8 cellular contexts compared by ENCODE assay signal in the genomic region with DNA sequence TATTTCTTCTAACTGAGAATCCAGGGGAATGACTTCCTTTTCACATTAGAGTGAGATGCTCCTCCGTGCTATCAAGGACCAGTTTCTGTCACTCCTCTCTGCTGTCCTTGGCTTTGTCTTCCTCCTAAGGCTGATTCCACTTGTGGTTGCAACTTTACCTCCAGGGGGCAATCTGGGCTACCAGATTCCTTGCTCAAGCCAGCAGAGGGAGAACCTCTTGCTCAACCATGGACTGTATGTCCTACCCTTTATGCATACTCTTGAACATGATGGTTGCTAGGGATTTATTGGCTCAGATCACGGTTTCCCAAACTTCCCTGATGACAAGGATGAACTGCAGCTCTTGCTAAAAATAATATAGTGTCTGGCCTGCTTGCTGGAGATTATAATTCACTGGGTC. TPM values are rescaled to one million over a fixed set of nuclear protein-coding genes. Genes with fewer than 3 reads are reported as not detected.
DNase-seq lines count a peak whose midpoint lies in the region; ATAC-seq and TF ChIP-seq lines count a peak whose summit lies in the region.

No MANE protein-coding gene starts in this region.

- no peak overlapping the region for H4K91ac ChIP-seq in IMR-90 (ENCODE audit: insufficient read depth, low read depth, low read length)

- H3K27ac ChIP-seq in IMR-90 (ENCODE audit: insufficient read depth, low read length) (no peak overlapping the region), thoracic aorta (no peak overlapping the region)

- intact Hi-C loops in IMR-90 (cut with micrococcal nuclease): no loop called here
- intact Hi-C loops in activated CD4-positive, alpha-beta memory T cell treated with anti-CD3 and anti-CD28 coated beads for 36 hours (cut with micrococcal nuclease): no loop called here

- H3K23ac ChIP-seq in IMR-90 (ENCODE audit: low read depth, low read length): no peak overlapping the region

- no peak overlapping the region for H3K14ac ChIP-seq in IMR-90 (replicated peaks; ENCODE audit: low read depth, low read length)

- no peak for TF ChIP-seq POLR2A in IMR-90 (IDR thresholded peaks at IDR 0.05; ENCODE audit: low read depth, low read length)

- dilution Hi-C loops in IMR-90 (cut with HindIII; ENCODE audit: low sequenced_read_pairs, unreplicated experiment): no loop called here

- H4K20me1 ChIP-seq in IMR-90 (ENCODE audit: insufficient read depth, low read length): no peaks in the 10 kb centered on the region

- CTCF ChIA-PET in IMR-90 (lab: Yijun Ruan, JAX): no interaction called here
- CTCF ChIA-PET in activated CD4-positive, alpha-beta memory T cell treated with anti-CD3 and anti-CD28 coated beads for 36 hours (lab: Charles Lee): interaction anchor here (0.6 kb wide), 1 partner anchor 80 kb away, joined by 3 read pairs; no protein-coding TSS in a partner anchor

- H3K4me1 Mint-ChIP-seq in activated CD4-positive, alpha-beta memory T cell treated with anti-CD3 and anti-CD28 coated beads for 36 hours (ENCODE audit: low read depth): peaks cover 8% of the 10 kb centered on the region

- no peak overlapping the region for H3K18ac ChIP-seq in IMR-90 (ENCODE audit: low read depth, low read length)

- H3K27ac Mint-ChIP-seq in activated CD4-positive, alpha-beta memory T cell treated with anti-CD3 and anti-CD28 coated beads for 36 hours: no peak overlapping the region

- POLR2A ChIA-PET in IMR-90 (lab: Charles Lee; ENCODE audit: unreplicated experiment): no interaction called here
- POLR2A ChIA-PET in activated CD4-positive, alpha-beta memory T cell treated with anti-CD3 and anti-CD28 coated beads for 36 hours (lab: Charles Lee): interaction anchor here (0.6 kb wide), 1 partner anchor 505 kb away, joined by 3 read pairs; no protein-coding TSS in a partner anchor

- no peak overlapping the region for H4K5ac ChIP-seq in IMR-90 (ENCODE audit: low read depth, low read length)

- H3K4me3 ChIP-seq in IMR-90 (ENCODE audit: insufficient read depth, low read depth, low read length) (no peak overlapping the region), thoracic aorta (no peak overlapping the region)

- H2BK120ac ChIP-seq in IMR-90 (ENCODE audit: low read depth, low read length): no peak overlapping the region

- WGBS in IMR-90 (ENCODE audit: extremely low coverage in 2 of 2, insufficient read length in 1 of 2), 2 experiments: 83% methylated on average over 1 of the region's 2 CpGs; no CpG with 5 or more reads in 1 of the 2 experiments

- H3K4me1 ChIP-seq in IMR-90 (ENCODE audit: control insufficient read depth, insufficient read depth, low read length): no peaks in the 10 kb centered on the region
- peaks cover 0 to 6% of the 10 kb centered on the region in 2 donors for H3K4me1 ChIP-seq in thoracic aorta (ENCODE audit: control insufficient read depth in 1 of 2, low read depth in 2 of 2)

- H3K36me3 ChIP-seq in IMR-90 (ENCODE audit: control insufficient read depth, insufficient read depth, low read length) (peaks cover 7% of the 10 kb centered on the region), thoracic aorta (no peaks in the 10 kb centered on the region)

- H3K56ac ChIP-seq in IMR-90 (ENCODE audit: extremely low read depth, insufficient read depth, low read length): no peak overlapping the region

- H2AFZ ChIP-seq in IMR-90 (replicated peaks; ENCODE audit: low read length, poor library complexity): no peak overlapping the region

- TF ChIP-seq CTCF in IMR-90 (conservative IDR thresholded peaks at IDR 0.05; ENCODE audit: low read depth, low read length) (peak; percentile 74), thoracic aorta (IDR thresholded peaks at IDR 0.05) (peak; percentile 41)

- no peak overlapping the region for H3K4ac ChIP-seq in IMR-90 (ENCODE audit: low read depth, low read length)

- H3K9me3 Mint-ChIP-seq in activated CD4-positive, alpha-beta memory T cell treated with anti-CD3 and anti-CD28 coated beads for 36 hours: no peaks in the 10 kb centered on the region

- TF ChIP-seq RAD21 in IMR-90 (IDR thresholded peaks at IDR 0.05; ENCODE audit: low read length): peak; percentile 55

- no peak overlapping the region for H2AK9ac ChIP-seq in IMR-90 (replicated peaks; ENCODE audit: low read depth, low read length, poor library complexity)

- no peaks in the 10 kb centered on the region for H3K27me3 Mint-ChIP-seq in activated CD4-positive, alpha-beta memory T cell treated with anti-CD3 and anti-CD28 coated beads for 36 hours

- no peak overlapping the region for H2BK15ac ChIP-seq in IMR-90 (ENCODE audit: low read depth, low read length)

- H3K4me2 ChIP-seq in IMR-90 (ENCODE audit: low read depth, low read length): no peak overlapping the region

- H3K79me1 ChIP-seq in IMR-90 (ENCODE audit: low read depth in 1 of 2, low read length in 2 of 2): peaks cover 2 to 13% of the 10 kb centered on the region in 2 experiments; a peak in 3 of 4 replicates

- H4K8ac ChIP-seq in IMR-90 (ENCODE audit: low read depth in 2 of 2, low read length in 2 of 2): no peak overlapping the region

- H2AK5ac ChIP-seq in IMR-90 (ENCODE audit: low read depth, low read length): no peak overlapping the region

- peaks cover 4% of the 10 kb centered on the region; the same call in 1 of the 2 replicates for H3K9me1 ChIP-seq in IMR-90 (ENCODE audit: insufficient read depth, low read length)

- H3K36me3 Mint-ChIP-seq in activated CD4-positive, alpha-beta memory T cell treated with anti-CD3 and anti-CD28 coated beads for 36 hours: peaks cover 24% of the 10 kb centered on the region

- DNase-seq in Daoy (ENCODE audit: low read depth): peak; percentile 54
- peak; percentile 64 for DNase-seq in IMR-90
- peak; percentile 50 for DNase-seq in glomerular visceral epithelial cell (ENCODE audit: extremely low spot score)
- DNase-seq in thoracic aorta (ENCODE audit: low spot score): no peak
- no peak for DNase-seq in NCI-H128 (lab: John Stamatoyannopoulos, UW; ENCODE audit: unreplicated experiment)
- no peak for DNase-seq in stimulated activated naive CD4-positive, alpha-beta T cell treated with Interleukin-2 at 50 U/mL for 16 hours (lab: John Stamatoyannopoulos, UW)
- no peak for DNase-seq in activated CD4-positive, alpha-beta memory T cell treated with anti-CD3 and anti-CD28 coated beads for 36 hours

- H3K9me3 ChIP-seq in IMR-90 (ENCODE audit: control insufficient read depth, insufficient read depth, low read length) (no peaks in the 10 kb centered on the region), thoracic aorta (no peaks in the 10 kb centered on the region)

- H3K27me3 ChIP-seq in IMR-90 (ENCODE audit: control insufficient read depth, insufficient read depth, low read length) (no peaks in the 10 kb centered on the region), thoracic aorta (replicated peaks; ENCODE audit: insufficient read depth) (no peaks in the 10 kb centered on the region)

- no peak overlapping the region for H3K4me3 Mint-ChIP-seq in activated CD4-positive, alpha-beta memory T cell treated with anti-CD3 and anti-CD28 coated beads for 36 hours

- ATAC-seq in IMR-90 (ENCODE audit: low read depth): peak; percentile 73
- peak; percentile 94 for ATAC-seq in SK-N-SH treated with all-trans-retinoic acid at 6 μM for 48 hours
- no peak for ATAC-seq in thoracic aorta (ENCODE audit: insufficient number of reproducible peaks, low FRiP score, low read depth)

- H3K9ac ChIP-seq in IMR-90 (ENCODE audit: low read depth, low read length): no peak overlapping the region

- no TSS peak for BruUV-seq in IMR-90 (replicated peaks; lab: Mats Ljungman, UMichigan)

- no peak overlapping the region for H2BK5ac ChIP-seq in IMR-90 (ENCODE audit: low read depth, low read length, poor library complexity, severe bottlenecking)

- in situ Hi-C loops in IMR-90 (cut with MboI; ENCODE audit: low sequenced_read_pairs): no loop called here

- H2BK20ac ChIP-seq in IMR-90 (ENCODE audit: low read depth, low read length): no peak overlapping the region

TF ChIP-seq in IMR-90, 13 proteins besides CTCF, POLR2A, EP300 and RAD21:
- TF ChIP-seq SMC3 (IDR thresholded peaks at IDR 0.05; ENCODE audit: low read depth, low read length) (peak; percentile 44; the same call in 1 of the 2 replicates), CEBPB (IDR thresholded peaks at IDR 0.05; ENCODE audit: low read depth, low read length) (peak; percentile 81), RCOR1 (IDR thresholded peaks at IDR 0.05; ENCODE audit: insufficient replicate concordance, low read length) (no peak), FOS (IDR thresholded peaks at IDR 0.05; ENCODE audit: low read depth, low read length) (no peak), MAFK (IDR thresholded peaks at IDR 0.05; ENCODE audit: low read depth, low read length) (no peak)

TF ChIP-seq in SK-N-SH treated with all-trans-retinoic acid at 6 μM for 48 hours, 23 proteins besides CTCF, POLR2A, EP300 and RAD21 (continues in another document):
- TF ChIP-seq GLIS3 (CRISPR knock-in tag; IDR thresholded peaks at IDR 0.05) (no peak), CSRNP3 (CRISPR knock-in tag; IDR thresholded peaks at IDR 0.05) (no peak), ESRRG (CRISPR knock-in tag; IDR thresholded peaks at IDR 0.05) (no peak), OSR1 (CRISPR knock-in tag; IDR thresholded peaks at IDR 0.05) (no peak), PPARA (CRISPR knock-in tag; IDR thresholded peaks at IDR 0.05; ENCODE audit: borderline replicate concordance) (no peak), TCF4 (CRISPR knock-in tag; IDR thresholded peaks at IDR 0.05; ENCODE audit: borderline replicate concordance) (no peak), SNAI2 (CRISPR knock-in tag; IDR thresholded peaks at IDR 0.05) (no peak), BACH2 (CRISPR knock-in tag; IDR thresholded peaks at IDR 0.05; ENCODE audit: borderline replicate concordance) (no peak), ZNF8 (CRISPR knock-in tag; IDR thresholded peaks at IDR 0.05) (no peak)

RNA-seq across cellular contexts. Expression of gene NNT, which starts 24.0 kb away (rescaled TPM):
- 16.1 and 17.2 TPM in 2 replicates for total RNA-seq in Daoy (2014; rRNA removed; shearing (Covaris generic))
- total RNA-seq in IMR-90 (2012; rRNA removed) (57.2 and 58.0 TPM in 2 replicates), thoracic aorta (10 to 100 TPM; 27.9 to 28.9 TPM)
- 19.5 and 23.1 TPM in 2 replicates for polyA plus RNA-seq in IMR-90 (2012; rRNA removed)
- 12.4 and 12.6 TPM in 2 replicates for polyA plus RNA-seq in IMR-90 (2012; cell fraction: cytosol; rRNA removed)
- 15.7 and 32.3 TPM in 2 replicates for polyA plus RNA-seq in IMR-90 (2012; cell fraction: nucleus; rRNA removed; ENCODE audit: low replicate concordance)
- 10 to 100 TPM; 96.6 to 99.9 TPM for total RNA-seq in activated CD4-positive, alpha-beta memory T cell treated with anti-CD3 and anti-CD28 coated beads for 36 hours

Comparison
In these comparisons a context has a peak if more than half of its experiments do, and no peak if none do; other contexts are left out.
1. DNase-seq: peak in Daoy (single experiment), IMR-90 (single experiment) and glomerular visceral epithelial cell (single experiment); none in thoracic aorta (single experiment), NCI-H128 (single experiment), stimulated activated naive CD4-positive, alpha-beta T cell treated with Interleukin-2 at 50 U/mL for 16 hours (single experiment) and activated CD4-positive, alpha-beta memory T cell treated with anti-CD3 and anti-CD28 coated beads for 36 hours (single experiment).